In the genomic region with DNA sequence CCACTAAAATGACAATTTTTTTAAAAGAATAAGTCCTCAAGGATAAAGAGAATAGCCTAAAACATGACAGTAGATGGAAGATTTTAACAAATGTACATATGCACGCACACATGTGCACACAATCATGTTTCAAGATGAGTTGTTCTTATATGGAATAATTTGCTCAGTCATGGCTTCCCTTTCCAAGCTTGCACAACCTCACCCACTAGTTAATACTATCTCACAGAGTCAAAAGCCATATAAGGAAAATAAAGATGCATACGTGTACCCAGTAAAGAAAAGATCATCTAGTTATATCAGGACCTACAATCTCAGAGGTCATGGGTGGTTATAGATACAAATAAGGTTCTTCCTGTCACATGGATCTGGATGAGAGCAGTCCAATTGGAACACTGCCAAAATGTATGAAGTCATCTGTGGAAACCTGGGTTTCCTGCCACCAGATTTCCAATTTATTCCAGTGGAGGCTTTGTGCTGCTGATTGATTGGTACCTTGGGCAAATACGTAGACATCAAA, we compare ENCODE assay signal across 7 cellular contexts. TPM values are rescaled to one million over a fixed set of nuclear protein-coding genes. Genes with fewer than 3 reads are reported as not detected.
A peak's percentile ranks its signal among the peaks of the same experiment; 100 is the strongest.
DNase-seq lines count a peak whose midpoint lies in the region; ATAC-seq, FAIRE-seq and TF ChIP-seq lines count a peak whose summit lies in the region.

No MANE protein-coding gene starts in this region.

- no peaks in the 10 kb centered on the region for H3K27me3 Mint-ChIP-seq in naive thymus-derived CD8-positive, alpha-beta T cell

- no peak overlapping the region for H3K4me3 ChIP-seq in skeletal muscle cell (ENCODE audit: low read depth, low read length)

- no peaks in the 10 kb centered on the region for H3K9me3 Mint-ChIP-seq in naive thymus-derived CD8-positive, alpha-beta T cell

- H3K4me3 Mint-ChIP-seq in naive thymus-derived CD8-positive, alpha-beta T cell, result no peak overlapping the region

- H3K27ac Mint-ChIP-seq in naive thymus-derived CD8-positive, alpha-beta T cell, result no peak overlapping the region

- H3K4me1 Mint-ChIP-seq in naive thymus-derived CD8-positive, alpha-beta T cell, result no peaks in the 10 kb centered on the region

- H3K36me3 Mint-ChIP-seq in naive thymus-derived CD8-positive, alpha-beta T cell, result no peaks in the 10 kb centered on the region

- DNase-seq in HTR-8/SVneo (ENCODE audit: insufficient read length, low spot score), result peak; percentile 5
- DNase-seq in NCI-H345 (lab: John Stamatoyannopoulos, UW), result peak; percentile 86
- DNase-seq in skeletal muscle cell (ENCODE audit: low read depth), result peak; percentile 40
- DNase-seq in putamen (ENCODE audit: low spot score), result no peak
- DNase-seq in GM12892 (ENCODE audit: insufficient read length), result no peak
- no peak for DNase-seq in naive thymus-derived CD8-positive, alpha-beta T cell

- no peak for TF ChIP-seq POLR2A in GM12892 (IDR thresholded peaks at IDR 0.05; ENCODE audit: low read depth, low read length)

- POLR2A ChIA-PET in naive thymus-derived CD8-positive, alpha-beta T cell (lab: Charles Lee), result no interaction called here

- ATAC-seq in naive thymus-derived CD8-positive, alpha-beta T cell, result no peak

- FAIRE-seq in HTR-8/SVneo (lab: Jason Lieb, UNC) (no peak), colon (lab: Jason Lieb, UNC) (peak; percentile 73), GM12892 (lab: Jason Lieb, UNC) (no peak)

RNA-seq across cellular contexts. Expression of a gene that starts 56.1 kb away (rescaled TPM):
- polyA plus RNA-seq in GM12892 (2012; ENCODE audit: missing spikeins), result 1.0 TPM
- 1 to 10 TPM; 1.1 to 2.4 TPM for total RNA-seq in naive thymus-derived CD8-positive, alpha-beta T cell
- polyA plus RNA-seq in naive thymus-derived CD8-positive, alpha-beta T cell, result 1 to 10 TPM in 1 of 3 donors, under 1 TPM in 2; 0.30 to 3.1 (median 0.81) TPM

Comparison
In these comparisons a context has a peak if more than half of its experiments do, and no peak if none do; other contexts are left out.
1. DNase-seq: peak in HTR-8/SVneo (single experiment), NCI-H345 (single experiment) and skeletal muscle cell (single experiment); none in putamen (single experiment), GM12892 (single experiment) and naive thymus-derived CD8-positive, alpha-beta T cell (0 of 10).